8 cellular contexts compared by ENCODE assay signal in genomic region chr10:72321248-72322029, GRCh38. TPM values are rescaled to one million over a fixed set of nuclear protein-coding genes. Genes with fewer than 3 reads are reported as not detected.
A peak's percentile ranks its signal among the peaks of the same experiment; 100 is the strongest.
DNase-seq lines count a peak whose midpoint lies in the region; ATAC-seq, FAIRE-seq and TF ChIP-seq lines count a peak whose summit lies in the region.

No MANE protein-coding gene starts in this region.

- FAIRE-seq in HepG2 (lab: Jason Lieb, UNC): no peak

- CTCF ChIA-PET in activated CD4-positive, alpha-beta T cell treated with anti-CD3 and anti-CD28 coated beads, Interleukin-2, amount 10 ng/mL, durations not matched to agents 7 days and 5 days (lab: Charles Lee): interaction anchor here (0.6 to 4.7 kb wide), 18 partner anchors 10 to 183 kb away, joined by 3 to 31 read pairs (median 4); partner anchors contain the start of gene DDIT4
- CTCF ChIA-PET in HepG2 (lab: Yijun Ruan, JAX; ENCODE audit: low intra/inter-chr PET ratio, low total read pairs): no interaction called here

- no peak for DNase-seq in activated CD4-positive, alpha-beta T cell treated with anti-CD3 and anti-CD28 coated beads, Interleukin-2, amount 10 ng/mL, durations not matched to agents 7 days and 5 days
- no peak for DNase-seq in activated CD4-positive, alpha-beta T cell treated with anti-CD3 and anti-CD28 coated beads for 4 hours
- no peak for DNase-seq in activated naive CD8-positive, alpha-beta T cell treated with anti-CD3 and anti-CD28 coated beads for 36 hours
- no peak for DNase-seq in HepG2 (ENCODE audit: low spot score)
- no peak for DNase-seq in NCI-H2227 treated with DMSO at 0.1 percent for 48 hours (lab: John Stamatoyannopoulos, UW)
- DNase-seq in UCSD-AML1 (lab: John Stamatoyannopoulos, UW; ENCODE audit: unreplicated experiment): no peak
- DNase-seq in OCI-M2 (lab: John Stamatoyannopoulos, UW; ENCODE audit: unreplicated experiment): no peak

- H4K20me1 ChIP-seq in HepG2 (ENCODE audit: insufficient read depth, low read length): no peaks in the 10 kb centered on the region

- H3K27ac Mint-ChIP-seq in activated CD4-positive, alpha-beta T cell treated with anti-CD3 and anti-CD28 coated beads, Interleukin-2, amount 10 ng/mL, durations not matched to agents 7 days and 5 days: peak overlapping the region; percentile 95
- H3K27ac Mint-ChIP-seq in activated naive CD8-positive, alpha-beta T cell treated with anti-CD3 and anti-CD28 coated beads for 36 hours: peak overlapping the region; percentile 100

- no peaks in the 10 kb centered on the region for H3K27me3 Mint-ChIP-seq in activated CD4-positive, alpha-beta T cell treated with anti-CD3 and anti-CD28 coated beads, Interleukin-2, amount 10 ng/mL, durations not matched to agents 7 days and 5 days
- H3K27me3 Mint-ChIP-seq in activated naive CD8-positive, alpha-beta T cell treated with anti-CD3 and anti-CD28 coated beads for 36 hours: no peaks in the 10 kb centered on the region

- no peak for TF ChIP-seq RAD21 in HepG2 (CRISPR knock-in tag; IDR thresholded peaks at IDR 0.05)

- no TSS peak for BruUV-seq in HepG2 (replicated peaks; lab: Mats Ljungman, UMichigan)

- H3K79me2 ChIP-seq in HepG2 (ENCODE audit: insufficient read depth, low read length): no peaks in the 10 kb centered on the region

- POLR2A ChIA-PET in activated CD4-positive, alpha-beta T cell treated with anti-CD3 and anti-CD28 coated beads, Interleukin-2, amount 10 ng/mL, durations not matched to agents 7 days and 5 days (lab: Charles Lee): interaction anchor here (0.6 to 2.2 kb wide), 4 partner anchors 24 to 362 kb away, joined by 3 to 10 read pairs (median 8); partner anchors contain the start of gene DDIT4
- POLR2A ChIA-PET in HepG2 (lab: Yijun Ruan, JAX): interaction anchor here (0.5 to 8.1 kb wide), 33 partner anchors 8 to 358 kb away, joined by 3 to 322 read pairs (median 4); partner anchors contain the start of genes ANAPC16, ASCC1, DDIT4 and DNAJB12

- H3K4me1 Mint-ChIP-seq in activated CD4-positive, alpha-beta T cell treated with anti-CD3 and anti-CD28 coated beads, Interleukin-2, amount 10 ng/mL, durations not matched to agents 7 days and 5 days: peaks cover 75% of the 10 kb centered on the region
- H3K4me1 Mint-ChIP-seq in activated naive CD8-positive, alpha-beta T cell treated with anti-CD3 and anti-CD28 coated beads for 36 hours: peaks cover 61% of the 10 kb centered on the region

- H3K27ac ChIP-seq in HepG2 (ENCODE audit: extremely low read length, insufficient read depth, low read length) (peak overlapping the region; percentile 98), thymus (ENCODE audit: low read depth) (peak overlapping the region; percentile 93)

- TF ChIP-seq EP300 in HepG2 (IDR thresholded peaks at IDR 0.05; ENCODE audit: low read depth in 2 of 2, low read length in 2 of 2) (no peak), HepG2 (CRISPR knock-in tag; IDR thresholded peaks at IDR 0.05; ENCODE audit: borderline replicate concordance) (no peak)

- H3K4me3 ChIP-seq in HepG2 (replicated peaks in 1 of 3; ENCODE audit: insufficient read depth in 1 of 3, low read depth in 2 of 3, low read length in 3 of 3): peak overlapping the region; percentile 48 to 75 (median 55); a peak in 5 of 6 replicates
- H3K4me3 ChIP-seq in thymus (ENCODE audit: low read length): no peak overlapping the region

- TF ChIP-seq CTCF in HepG2 (CRISPR knock-in tag; IDR thresholded peaks at IDR 0.05): no peak

- in situ Hi-C loops in HepG2 (cut with HindIII; ENCODE audit: extremely low pct_ligation_motif_present, low pct_unique_long_range_greater_than_20kb): no loop called here

- no peak overlapping the region for H2AFZ ChIP-seq in HepG2 (ENCODE audit: low read length)

- peak overlapping the region; percentile 98 for H3K4me2 ChIP-seq in HepG2 (ENCODE audit: low read depth, low read length)

- peaks cover 2% of the 10 kb centered on the region for H3K9me3 Mint-ChIP-seq in activated CD4-positive, alpha-beta T cell treated with anti-CD3 and anti-CD28 coated beads, Interleukin-2, amount 10 ng/mL, durations not matched to agents 7 days and 5 days
- H3K9me3 Mint-ChIP-seq in activated naive CD8-positive, alpha-beta T cell treated with anti-CD3 and anti-CD28 coated beads for 36 hours: no peaks in the 10 kb centered on the region

- TF ChIP-seq POLR2A in HepG2 (IDR thresholded peaks at IDR 0.05; ENCODE audit: insufficient read depth in 1 of 2, low read depth in 2 of 2, low read length in 2 of 2): no peak

- intact Hi-C loops in HepG2 (cut with micrococcal nuclease; ENCODE audit: unreplicated experiment): loop anchor here (10.0 kb wide), 1 partner anchor 97 kb away; no protein-coding TSS in a partner anchor

- WGBS in HepG2 (ENCODE audit: low lambda C conversion rate): 52% methylated on average over 10 of the region's 13 CpGs
- 85% methylated on average over 13 of the region's 13 CpGs for WGBS in thymus

- no peaks in the 10 kb centered on the region for H3K36me3 ChIP-seq in HepG2 (replicated peaks in 1 of 2; ENCODE audit: control insufficient read depth in 1 of 2, insufficient read depth in 2 of 2, low read length in 2 of 2)
- H3K36me3 ChIP-seq in thymus (ENCODE audit: control insufficient read depth, insufficient read depth): no peaks in the 10 kb centered on the region

- H3K4me1 ChIP-seq in HepG2 (ENCODE audit: insufficient read depth, low read length) (peaks cover 87% of the 10 kb centered on the region), thymus (ENCODE audit: control insufficient read depth, insufficient read depth, low read length) (peaks cover 73% of the 10 kb centered on the region)

- H3K27me3 ChIP-seq in HepG2 (ENCODE audit: control insufficient read depth in 1 of 2, insufficient read depth in 2 of 2, low read length in 2 of 2) (no peaks in the 10 kb centered on the region), thymus (ENCODE audit: control insufficient read depth, insufficient read depth) (no peaks in the 10 kb centered on the region)

- H3K36me3 Mint-ChIP-seq in activated CD4-positive, alpha-beta T cell treated with anti-CD3 and anti-CD28 coated beads, Interleukin-2, amount 10 ng/mL, durations not matched to agents 7 days and 5 days (ENCODE audit: low read depth): peaks cover 5% of the 10 kb centered on the region
- H3K36me3 Mint-ChIP-seq in activated naive CD8-positive, alpha-beta T cell treated with anti-CD3 and anti-CD28 coated beads for 36 hours: peaks cover 16% of the 10 kb centered on the region

- H3K9ac ChIP-seq in HepG2 (ENCODE audit: insufficient read depth, low read depth, low read length): peak overlapping the region; percentile 84

- H3K4me3 Mint-ChIP-seq in activated CD4-positive, alpha-beta T cell treated with anti-CD3 and anti-CD28 coated beads, Interleukin-2, amount 10 ng/mL, durations not matched to agents 7 days and 5 days: no peak overlapping the region
- H3K4me3 Mint-ChIP-seq in activated naive CD8-positive, alpha-beta T cell treated with anti-CD3 and anti-CD28 coated beads for 36 hours: peak overlapping the region; percentile 86

- no peak for ATAC-seq in HepG2

- H3K9me3 ChIP-seq in HepG2 (ENCODE audit: low read length): no peaks in the 10 kb centered on the region
- H3K9me3 ChIP-seq in thymus (ENCODE audit: control insufficient read depth): no peaks in the 10 kb centered on the region

RNA-seq across cellular contexts. Expression of gene DNAJB12, which starts 33.3 kb away (rescaled TPM):
- 10 to 100 TPM; 31.8 to 34.5 TPM for total RNA-seq in activated CD4-positive, alpha-beta T cell treated with anti-CD3 and anti-CD28 coated beads, Interleukin-2, amount 10 ng/mL, durations not matched to agents 7 days and 5 days
- 10 to 100 TPM; 25.2 to 25.6 TPM for total RNA-seq in activated naive CD8-positive, alpha-beta T cell treated with anti-CD3 and anti-CD28 coated beads for 36 hours
- total RNA-seq in HepG2 (2016; rRNA removed; fragmentation: Illumina TruSeq; extraction: Trizol): 11.4 and 18.2 TPM in 2 replicates
- 3.9 and 5.0 TPM in 2 replicates for total RNA-seq in HepG2 (2016; cell fraction: cytosol; rRNA removed; fragmentation: Illumina TruSeq; extraction: Trizol; ENCODE audit: low read depth)
- total RNA-seq in HepG2 (2016; cell fraction: insoluble cytoplasmic fraction; rRNA removed; fragmentation: Illumina TruSeq; extraction: Trizol): 9.2 and 19.9 TPM in 2 replicates
- total RNA-seq in HepG2 (2016; cell fraction: membrane; rRNA removed; fragmentation: Illumina TruSeq; extraction: Trizol): 6.8 and 7.7 TPM in 2 replicates
- 18.8 and 22.8 TPM in 2 replicates for total RNA-seq in HepG2 (2016; cell fraction: nucleus; rRNA removed; fragmentation: Illumina TruSeq; extraction: Trizol)
- polyA plus RNA-seq in HepG2 (2011; rRNA removed) (10.8 and 13.6 TPM in 2 replicates), thymus (14.6 TPM)
- 8.7 and 9.8 TPM in 2 replicates for polyA plus RNA-seq in HepG2 (2011; cell fraction: cytosol; rRNA removed)
- 21.4 and 23.3 TPM in 2 replicates for polyA plus RNA-seq in HepG2 (2011; cell fraction: nucleus; rRNA removed)
- polyA plus RNA-seq in HepG2 (2012): 11.6 and 13.7 TPM in 2 replicates
- polyA plus RNA-seq in HepG2 (2016; cell fraction: cytosol; fragmentation: Illumina TruSeq; extraction: Trizol; ENCODE audit: low read depth): 3.5 TPM in 2 replicates
- 9.6 and 12.1 TPM in 2 replicates for polyA plus RNA-seq in HepG2 (2016; cell fraction: insoluble cytoplasmic fraction; fragmentation: Illumina TruSeq; extraction: Trizol; ENCODE audit: low read depth)
- polyA plus RNA-seq in HepG2 (2016; cell fraction: membrane; fragmentation: Illumina TruSeq; extraction: Trizol; ENCODE audit: low read depth): 5.2 and 5.7 TPM in 2 replicates
- polyA plus RNA-seq in HepG2 (2016; cell fraction: nucleus; fragmentation: Illumina TruSeq; extraction: Trizol; ENCODE audit: insufficient read depth, low read depth): 30.8 and 32.2 TPM in 2 replicates
- polyA minus RNA-seq in HepG2 (2011; rRNA and poly(A)+ RNA removed; ENCODE audit: low replicate concordance): 15.9 and 24.1 TPM in 2 replicates
- polyA minus RNA-seq in HepG2 (2011; cell fraction: cytosol; rRNA and poly(A)+ RNA removed): 8.8 and 8.9 TPM in 2 replicates
- 18.4 and 18.9 TPM in 2 replicates for polyA minus RNA-seq in HepG2 (2011; cell fraction: nucleus; rRNA and poly(A)+ RNA removed)

RNA-seq across cellular contexts. Expression of gene DDIT4, which starts 47.7 kb away (rescaled TPM):
- 100 to 1,000 TPM; 166 to 189 TPM for total RNA-seq in activated CD4-positive, alpha-beta T cell treated with anti-CD3 and anti-CD28 coated beads, Interleukin-2, amount 10 ng/mL, durations not matched to agents 7 days and 5 days
- 100 to 1,000 TPM; 422 to 424 TPM for total RNA-seq in activated naive CD8-positive, alpha-beta T cell treated with anti-CD3 and anti-CD28 coated beads for 36 hours
- total RNA-seq in HepG2 (2016; rRNA removed; fragmentation: Illumina TruSeq; extraction: Trizol): 35.2 and 35.6 TPM in 2 replicates
- 17.3 and 17.4 TPM in 2 replicates for total RNA-seq in HepG2 (2016; cell fraction: cytosol; rRNA removed; fragmentation: Illumina TruSeq; extraction: Trizol; ENCODE audit: low read depth)
- total RNA-seq in HepG2 (2016; cell fraction: insoluble cytoplasmic fraction; rRNA removed; fragmentation: Illumina TruSeq; extraction: Trizol): 35.9 and 37.2 TPM in 2 replicates
- 34.5 and 35.2 TPM in 2 replicates for total RNA-seq in HepG2 (2016; cell fraction: membrane; rRNA removed; fragmentation: Illumina TruSeq; extraction: Trizol)
- 19.2 and 19.4 TPM in 2 replicates for total RNA-seq in HepG2 (2016; cell fraction: nucleus; rRNA removed; fragmentation: Illumina TruSeq; extraction: Trizol)
- 40.7 and 78.9 TPM in 2 replicates for polyA plus RNA-seq in HepG2 (2011; rRNA removed)
- polyA plus RNA-seq in HepG2 (2011; cell fraction: cytosol; rRNA removed): 47.3 and 59.3 TPM in 2 replicates
- polyA plus RNA-seq in HepG2 (2011; cell fraction: nucleus; rRNA removed): 73.1 and 98.3 TPM in 2 replicates
- polyA plus RNA-seq in HepG2 (2012): 82.2 and 137 TPM in 2 replicates
- polyA plus RNA-seq in HepG2 (2016; cell fraction: cytosol; fragmentation: Illumina TruSeq; extraction: Trizol; ENCODE audit: low read depth): 3.8 and 5.2 TPM in 2 replicates
- polyA plus RNA-seq in HepG2 (2016; cell fraction: insoluble cytoplasmic fraction; fragmentation: Illumina TruSeq; extraction: Trizol; ENCODE audit: low read depth): 24.9 and 26.7 TPM in 2 replicates
- 8.1 and 8.4 TPM in 2 replicates for polyA plus RNA-seq in HepG2 (2016; cell fraction: membrane; fragmentation: Illumina TruSeq; extraction: Trizol; ENCODE audit: low read depth)
- 27.3 and 28.4 TPM in 2 replicates for polyA plus RNA-seq in HepG2 (2016; cell fraction: nucleus; fragmentation: Illumina TruSeq; extraction: Trizol; ENCODE audit: insufficient read depth, low read depth)
- polyA minus RNA-seq in HepG2 (2011; rRNA and poly(A)+ RNA removed; ENCODE audit: low replicate concordance): 150 and 161 TPM in 2 replicates
- 74.7 and 77.2 TPM in 2 replicates for polyA minus RNA-seq in HepG2 (2011; cell fraction: cytosol; rRNA and poly(A)+ RNA removed)
- 51.2 and 56.2 TPM in 2 replicates for polyA minus RNA-seq in HepG2 (2011; cell fraction: nucleus; rRNA and poly(A)+ RNA removed)
- 628 TPM for polyA plus RNA-seq in thymus
